8 cellular contexts compared by ENCODE assay signal in genomic region chr15:27059610-27060202, GRCh38.
A peak's percentile ranks its signal among the peaks of the same experiment; 100 is the strongest.
DNase-seq lines count a peak whose midpoint lies in the region; ATAC-seq, FAIRE-seq and TF ChIP-seq lines count a peak whose summit lies in the region.

No MANE protein-coding gene starts in this region.

- H3K27ac ChIP-seq in transverse colon, result no peak overlapping the region

- no peak overlapping the region for H3K4me3 Mint-ChIP-seq in activated naive CD8-positive, alpha-beta T cell treated with anti-CD3 and anti-CD28 coated beads, Interleukin-2, amount 50 U/mL, for 24 hours
- H3K4me3 Mint-ChIP-seq in T-helper 17 cell, result no peak overlapping the region

- TF ChIP-seq CTCF in transverse colon (IDR thresholded peaks at IDR 0.05), result peak in 3 of 5 experiments; percentile 32 to 37 (median 36)

- peaks cover 7% of the 10 kb centered on the region for H3K9me3 Mint-ChIP-seq in activated naive CD8-positive, alpha-beta T cell treated with anti-CD3 and anti-CD28 coated beads, Interleukin-2, amount 50 U/mL, for 24 hours

- H3K27ac Mint-ChIP-seq in activated naive CD8-positive, alpha-beta T cell treated with anti-CD3 and anti-CD28 coated beads, Interleukin-2, amount 50 U/mL, for 24 hours, result no peak overlapping the region
- no peak overlapping the region for H3K27ac Mint-ChIP-seq in T-helper 17 cell

- TF ChIP-seq EP300 in transverse colon (IDR thresholded peaks at IDR 0.05; ENCODE audit: low read depth), result no peak

- no peaks in the 10 kb centered on the region for H3K36me3 Mint-ChIP-seq in activated naive CD8-positive, alpha-beta T cell treated with anti-CD3 and anti-CD28 coated beads, Interleukin-2, amount 50 U/mL, for 24 hours (ENCODE audit: low read depth)
- H3K36me3 Mint-ChIP-seq in T-helper 17 cell (ENCODE audit: low read depth), result no peaks in the 10 kb centered on the region

- H3K4me1 Mint-ChIP-seq in activated naive CD8-positive, alpha-beta T cell treated with anti-CD3 and anti-CD28 coated beads, Interleukin-2, amount 50 U/mL, for 24 hours, result no peaks in the 10 kb centered on the region
- no peaks in the 10 kb centered on the region for H3K4me1 Mint-ChIP-seq in T-helper 17 cell

- no peak for FAIRE-seq in GM12891 (lab: Jason Lieb, UNC)

- no peak overlapping the region for H3K4me3 ChIP-seq in transverse colon

- DNase-seq in CMK (ENCODE audit: low read depth), result peak; percentile 34
- peak; percentile 39 for DNase-seq in GM12891 (ENCODE audit: insufficient read length, low spot score)
- peak; percentile 46 to 75 for DNase-seq in NCI-H2081 (lab: John Stamatoyannopoulos, UW)
- DNase-seq in activated naive CD8-positive, alpha-beta T cell treated with anti-CD3 and anti-CD28 coated beads, Interleukin-2, amount 50 U/mL, for 24 hours, result peak; percentile 23
- peak; percentile 75 for DNase-seq in islet precursor cell
- no peak for DNase-seq in transverse colon
- DNase-seq in T-helper 17 cell, result no peak

- no peaks in the 10 kb centered on the region for H3K4me1 ChIP-seq in transverse colon

- no peaks in the 10 kb centered on the region for H3K9me3 ChIP-seq in transverse colon
- H3K9me3 ChIP-seq in T-helper 17 cell (ENCODE audit: control insufficient read depth, low read length, poor library complexity, severe bottlenecking), result no peaks in the 10 kb centered on the region

- intact Hi-C loops in transverse colon (cut with DNase I; ENCODE audit: low total_unique reads), result no loop called here

- TF ChIP-seq POLR2A in GM12891 (IDR thresholded peaks at IDR 0.05; ENCODE audit: low read depth, low read length) (no peak), transverse colon (IDR thresholded peaks at IDR 0.05) (no peak)

- ATAC-seq in activated naive CD8-positive, alpha-beta T cell treated with anti-CD3 and anti-CD28 coated beads, Interleukin-2, amount 50 U/mL, for 24 hours, result no peak
- no peak for ATAC-seq in T-helper 17 cell
- no peak for ATAC-seq in HG03521 (IDR thresholded peaks at IDR 0.05; ENCODE audit: unreplicated experiment)

- H3K27me3 Mint-ChIP-seq in activated naive CD8-positive, alpha-beta T cell treated with anti-CD3 and anti-CD28 coated beads, Interleukin-2, amount 50 U/mL, for 24 hours, result no peaks in the 10 kb centered on the region
- no peaks in the 10 kb centered on the region for H3K27me3 Mint-ChIP-seq in T-helper 17 cell

- WGBS in transverse colon (ENCODE audit: low coverage in 1 of 2), 2 donors, result 10% methylated on average over 3 of the region's 3 CpGs; no CpG with 5 or more reads in 1 of the 2 donors

- H3K36me3 ChIP-seq in transverse colon, result no peaks in the 10 kb centered on the region

- in situ Hi-C loops in transverse colon (cut with MboI; ENCODE audit: low pct_ligation_motif_present in 1 of 4, low pct_unique_long_range_greater_than_20kb in 1 of 4, low sequenced_read_pairs in 3 of 4), result loop anchor here in 1 of 4 donors (25.0 kb wide), 1 partner anchor 103 kb away; no protein-coding TSS in a partner anchor

- no peaks in the 10 kb centered on the region for H3K27me3 ChIP-seq in transverse colon

TF ChIP-seq in GM12891, 5 proteins besides CTCF, POLR2A, EP300 and RAD21:
- no peak for TF ChIP-seq SPI1 (IDR thresholded peaks at IDR 0.05; ENCODE audit: low read depth, low read length)
- no peak for TF ChIP-seq PAX5 (IDR thresholded peaks at IDR 0.05; ENCODE audit: insufficient read depth, low read length, severe bottlenecking)
- TF ChIP-seq POLR2AphosphoS5 (IDR thresholded peaks at IDR 0.05; ENCODE audit: low read depth, low read length), result no peak
- no peak for TF ChIP-seq POU2F2 (IDR thresholded peaks at IDR 0.05; ENCODE audit: low read depth, low read length)
- TF ChIP-seq TAF1 (IDR thresholded peaks at IDR 0.05; ENCODE audit: low read depth, low read length), result no peak

Comparison
In these comparisons a context has a peak if more than half of its experiments do, and no peak if none do; other contexts are left out.
1. DNase-seq: peak in CMK (single experiment), GM12891 (single experiment), NCI-H2081 (2 of 2), activated naive CD8-positive, alpha-beta T cell treated with anti-CD3 and anti-CD28 coated beads, Interleukin-2, amount 50 U/mL, for 24 hours (single experiment) and islet precursor cell (single experiment); none in transverse colon (single experiment) and T-helper 17 cell (0 of 3).